Comparison of ENCODE assay signal across 16 cellular contexts in the genomic region with DNA sequence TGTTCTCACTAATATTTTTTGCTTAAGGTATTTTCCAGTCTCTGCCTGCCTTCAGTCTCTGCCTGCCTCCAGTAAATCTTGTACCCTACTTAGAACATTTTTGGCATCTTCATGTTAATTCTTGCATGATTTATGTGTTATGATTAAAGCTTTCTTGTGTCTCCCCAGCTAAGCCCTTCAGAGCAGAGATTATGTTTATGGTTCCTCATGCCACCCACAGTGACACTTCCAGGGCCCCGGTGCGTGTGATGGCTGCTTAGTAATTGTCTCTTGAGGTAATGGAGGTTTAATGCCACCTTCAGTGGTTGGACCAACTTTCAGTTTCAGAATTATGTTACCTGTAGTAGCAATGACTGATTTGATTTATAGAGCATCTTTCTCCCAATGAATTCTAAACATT.
DNase-seq lines count a peak whose midpoint lies in the region; ATAC-seq and TF ChIP-seq lines count a peak whose summit lies in the region.
"Had no signal": no experiment of that assay in that cellular context is flagged by ENCODE, and none has a peak within 500 bp of the region (broad histone marks: within the 10 kb centered on the region; RNA-seq: fewer than 3 reads in every experiment).

No MANE protein-coding gene starts in this region.

- H3K79me1 ChIP-seq in H9 (ENCODE audit: insufficient read depth, low read depth, low read length, poor library complexity, severe bottlenecking) = no peaks in the 10 kb centered on the region

- H2BK5ac ChIP-seq in H9 (ENCODE audit: insufficient read length, low read length) = no peak overlapping the region

- H3K9me2 ChIP-seq in MM.1S (replicated peaks; ENCODE audit: insufficient read depth, low read length) (no peaks in the 10 kb centered on the region), hepatocyte (replicated peaks; ENCODE audit: insufficient read depth) (no peaks in the 10 kb centered on the region)

- H3K4me3 Mint-ChIP-seq in H9 = no peak overlapping the region
- H3K4me3 Mint-ChIP-seq: CD4-positive, alpha-beta T cell had no signal

- 34% methylated on average over 2 of the region's 2 CpGs for WGBS in hepatocyte (ENCODE audit: low lambda C conversion rate, missing lambda C conversion rate)
- WGBS in H9 (ENCODE audit: extremely low coverage, insufficient read length, low lambda C conversion rate) = no CpG with 5 or more reads among the region's 2 CpGs

- no peak overlapping the region for H3K56ac ChIP-seq in H9 (ENCODE audit: insufficient read length, low read depth, low read length)

- TF ChIP-seq CTCF in MM.1S (IDR thresholded peaks at IDR 0.05; ENCODE audit: low read length) (no peak), hepatocyte (IDR thresholded peaks at IDR 0.05; ENCODE audit: poor library complexity) (no peak), H9 (conservative IDR thresholded peaks at IDR 0.05) (no peak)

- H3K36me3 ChIP-seq in MM.1S (replicated peaks; ENCODE audit: insufficient read depth, low read length) (no peaks in the 10 kb centered on the region), hepatocyte (replicated peaks; ENCODE audit: insufficient read depth, low read depth) (no peaks in the 10 kb centered on the region)
- H3K36me3 ChIP-seq: gastroesophageal sphincter, left lung had no signal

- no peaks in the 10 kb centered on the region for H3K9me3 Mint-ChIP-seq in H9
- H3K9me3 Mint-ChIP-seq: CD4-positive, alpha-beta T cell had no signal

- H2BK20ac ChIP-seq in H9 (ENCODE audit: low read depth, low read length, poor library complexity, severe bottlenecking) = no peak overlapping the region

- no peaks in the 10 kb centered on the region for H3K27me3 ChIP-seq in MM.1S (replicated peaks; ENCODE audit: insufficient read depth, low read length)
- H3K27me3 ChIP-seq in hepatocyte = no peaks in the 10 kb centered on the region
- no peaks in the 10 kb centered on the region for H3K27me3 ChIP-seq in H9 (ENCODE audit: insufficient read depth, low read length)
- H3K27me3 ChIP-seq: gastroesophageal sphincter, left lung had no signal

- H3K9me3 ChIP-seq in MM.1S (replicated peaks; ENCODE audit: insufficient read depth, low read length) = no peaks in the 10 kb centered on the region
- H3K9me3 ChIP-seq in hepatocyte (ENCODE audit: low read depth) = no peaks in the 10 kb centered on the region
- H3K9me3 ChIP-seq in H9 (ENCODE audit: control insufficient read depth, low read depth, low read length) = no peaks in the 10 kb centered on the region
- H3K9me3 ChIP-seq: gastroesophageal sphincter, left lung had no signal

- H3K79me2 ChIP-seq in MM.1S (ENCODE audit: low read length) (no peaks in the 10 kb centered on the region), hepatocyte (no peaks in the 10 kb centered on the region), H9 (ENCODE audit: insufficient read depth, low read length) (no peaks in the 10 kb centered on the region)

- H3K27ac ChIP-seq in MM.1S (ENCODE audit: low read length) = peak overlapping the region; percentile 12; the same call in 1 of the 2 replicates
- H3K27ac ChIP-seq in hepatocyte = no peak overlapping the region
- no peak overlapping the region for H3K27ac ChIP-seq in H9 (ENCODE audit: insufficient read length, low read depth, low read length)
- H3K27ac ChIP-seq: epithelial cell of prostate, gastroesophageal sphincter, left lung had no signal

- H4K8ac ChIP-seq in H9 (replicated peaks; ENCODE audit: insufficient read length, low read depth, low read length) = no peak overlapping the region

- H3K27ac Mint-ChIP-seq in H9 = no peak overlapping the region; a peak in 1 of 7 replicates
- H3K27ac Mint-ChIP-seq: CD4-positive, alpha-beta T cell had no signal

- H3K36me3 Mint-ChIP-seq in H9 (ENCODE audit: insufficient read depth in 1 of 3, low read depth in 3 of 3) = no peaks in the 10 kb centered on the region

- no peak overlapping the region for H4K91ac ChIP-seq in H9 (ENCODE audit: insufficient read length, low read depth, low read length)

- H3K4me1 Mint-ChIP-seq in H9 = peaks cover 3 to 10% of the 10 kb centered on the region in 2 experiments; a peak in 3 of 4 replicates

- no peak overlapping the region for H3K18ac ChIP-seq in H9 (ENCODE audit: insufficient read length, low read depth, low read length)

- H3K4ac ChIP-seq in H9 (ENCODE audit: low read depth, low read length) = no peak overlapping the region

- peak; percentile 66 for ATAC-seq in GM18907 (IDR thresholded peaks at IDR 0.05; ENCODE audit: unreplicated experiment)
- ATAC-seq: gastroesophageal sphincter, left lung had no signal

- H3K4me1 ChIP-seq in MM.1S (ENCODE audit: low read length) (peaks cover 13% of the 10 kb centered on the region), hepatocyte (ENCODE audit: insufficient read depth) (peaks cover 7% of the 10 kb centered on the region), H9 (ENCODE audit: insufficient read depth, low read length) (no peaks in the 10 kb centered on the region)
- H3K4me1 ChIP-seq: gastroesophageal sphincter, left lung had no signal

- H4K5ac ChIP-seq in H9 (ENCODE audit: insufficient read length, low read depth, low read length) = no peak overlapping the region

- no peak overlapping the region for H2BK12ac ChIP-seq in H9 (ENCODE audit: insufficient read length, low read depth, low read length)

- H4K20me1 ChIP-seq in MM.1S (ENCODE audit: insufficient read depth, low read length) (no peaks in the 10 kb centered on the region), hepatocyte (ENCODE audit: insufficient read depth, poor library complexity, severe bottlenecking) (no peaks in the 10 kb centered on the region), H9 (ENCODE audit: control insufficient read depth, insufficient read depth, insufficient read length) (no peaks in the 10 kb centered on the region)

- H3K23me2 ChIP-seq in H9 (ENCODE audit: insufficient read length, low read depth, low read length, poor library complexity, severe bottlenecking) = no peaks in the 10 kb centered on the region

- H2BK120ac ChIP-seq in H9 (ENCODE audit: low read depth, low read length, poor library complexity, severe bottlenecking) = no peak overlapping the region

- H3K4me3 ChIP-seq in MM.1S (ENCODE audit: low read length) = no peak overlapping the region
- no peak overlapping the region for H3K4me3 ChIP-seq in hepatocyte
- H3K4me3 ChIP-seq: gastroesophageal sphincter, left lung had no signal

- peaks cover 10% of the 10 kb centered on the region for H3F3A ChIP-seq in MM.1S (ENCODE audit: insufficient read depth, low read length)

- H3K14ac ChIP-seq in H9 (ENCODE audit: insufficient read depth, low read length) = no peak overlapping the region

- no peaks in the 10 kb centered on the region for H3K27me3 Mint-ChIP-seq in H9 (ENCODE audit: low read depth)

- H2AFZ ChIP-seq in MM.1S (ENCODE audit: low read length) (peak overlapping the region; percentile 24), hepatocyte (no peak overlapping the region), H9 (ENCODE audit: low read length) (no peak overlapping the region)

- DNase-seq in activated CD4-positive, alpha-beta T cell treated with anti-CD3 and anti-CD28 coated beads, Interleukin-2, amount 50 U/mL, for 48 hours = peak; percentile 23 to 45
- no peak for DNase-seq in activated CD4-positive, alpha-beta T cell treated with anti-CD3 and anti-CD28 coated beads, Interleukin-2, amount 50 U/mL, for 1 hour
- peak; percentile 90 for DNase-seq in MM.1S
- no peak for DNase-seq in hepatocyte (ENCODE audit: low spot score)
- DNase-seq in H9 = no peak
- no peak for DNase-seq in cortex of kidney (lab: John Stamatoyannopoulos, UW)
- no peak for DNase-seq in NCI-H1105 (lab: John Stamatoyannopoulos, UW)
- DNase-seq: CD4-positive, alpha-beta T cell; dermis blood vessel endothelial cell; left lung; NCI-H2107; NCI-H82; retina had no signal

- peak overlapping the region; percentile 45 for H3K4me2 ChIP-seq in MM.1S (ENCODE audit: low read depth, low read length)
- H3K4me2 ChIP-seq in hepatocyte = peak overlapping the region; percentile 36
- no peak overlapping the region for H3K4me2 ChIP-seq in H9 (ENCODE audit: insufficient read depth, insufficient read length, low read length)

- H3K9ac ChIP-seq in MM.1S (ENCODE audit: low read length) (no peak overlapping the region), H9 (ENCODE audit: extremely low read depth, insufficient read length, low read length) (no peak overlapping the region)

- H2BK15ac ChIP-seq in H9 (ENCODE audit: low read depth, low read length) = no peak overlapping the region

- H2AK5ac ChIP-seq in H9 (ENCODE audit: insufficient read length, low read length) = no peak overlapping the region

- no peak overlapping the region for H3K23ac ChIP-seq in H9 (ENCODE audit: insufficient read length, low read depth, low read length)

- H3T11ph ChIP-seq in H9 (ENCODE audit: low read length) = no peak overlapping the region

Comparison
In these comparisons a context has a peak if more than half of its experiments do, and no peak if none do; other contexts are left out.
1. DNase-seq: peak in activated CD4-positive, alpha-beta T cell treated with anti-CD3 and anti-CD28 coated beads, Interleukin-2, amount 50 U/mL, for 48 hours (2 of 2) and MM.1S (single experiment); none in activated CD4-positive, alpha-beta T cell treated with anti-CD3 and anti-CD28 coated beads, Interleukin-2, amount 50 U/mL, for 1 hour (single experiment), hepatocyte (single experiment), H9 (single experiment), cortex of kidney (single experiment) and NCI-H1105 (single experiment).